In genomic region chr17:61927211-61928100, GRCh38 we compare ENCODE assay signal across 1 cellular context.
TF ChIP-seq lines count a peak whose summit lies in the region.

A gene with protein sequence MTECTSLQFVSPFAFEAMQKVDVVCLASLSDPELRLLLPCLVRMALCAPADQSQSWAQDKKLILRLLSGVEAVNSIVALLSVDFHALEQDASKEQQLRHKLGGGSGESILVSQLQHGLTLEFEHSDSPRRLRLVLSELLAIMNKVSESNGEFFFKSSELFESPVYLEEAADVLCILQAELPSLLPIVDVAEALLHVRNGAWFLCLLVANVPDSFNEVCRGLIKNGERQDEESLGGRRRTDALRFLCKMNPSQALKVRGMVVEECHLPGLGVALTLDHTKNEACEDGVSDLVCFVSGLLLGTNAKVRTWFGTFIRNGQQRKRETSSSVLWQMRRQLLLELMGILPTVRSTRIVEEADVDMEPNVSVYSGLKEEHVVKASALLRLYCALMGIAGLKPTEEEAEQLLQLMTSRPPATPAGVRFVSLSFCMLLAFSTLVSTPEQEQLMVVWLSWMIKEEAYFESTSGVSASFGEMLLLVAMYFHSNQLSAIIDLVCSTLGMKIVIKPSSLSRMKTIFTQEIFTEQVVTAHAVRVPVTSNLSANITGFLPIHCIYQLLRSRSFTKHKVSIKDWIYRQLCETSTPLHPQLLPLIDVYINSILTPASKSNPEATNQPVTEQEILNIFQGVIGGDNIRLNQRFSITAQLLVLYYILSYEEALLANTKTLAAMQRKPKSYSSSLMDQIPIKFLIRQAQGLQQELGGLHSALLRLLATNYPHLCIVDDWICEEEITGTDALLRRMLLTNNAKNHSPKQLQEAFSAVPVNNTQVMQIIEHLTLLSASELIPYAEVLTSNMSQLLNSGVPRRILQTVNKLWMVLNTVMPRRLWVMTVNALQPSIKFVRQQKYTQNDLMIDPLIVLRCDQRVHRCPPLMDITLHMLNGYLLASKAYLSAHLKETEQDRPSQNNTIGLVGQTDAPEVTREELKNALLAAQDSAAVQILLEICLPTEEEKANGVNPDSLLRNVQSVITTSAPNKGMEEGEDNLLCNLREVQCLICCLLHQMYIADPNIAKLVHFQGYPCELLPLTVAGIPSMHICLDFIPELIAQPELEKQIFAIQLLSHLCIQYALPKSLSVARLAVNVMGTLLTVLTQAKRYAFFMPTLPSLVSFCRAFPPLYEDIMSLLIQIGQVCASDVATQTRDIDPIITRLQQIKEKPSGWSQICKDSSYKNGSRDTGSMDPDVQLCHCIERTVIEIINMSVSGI (minus strand): TSS chr17:61927982. CDS start chr17:61926644, 1,338 bp downstream.

TF ChIP-seq in SK-N-SH, 30 proteins besides CTCF, POLR2A, EP300 and RAD21 (continued from another document):
- TF ChIP-seq USF2 (IDR thresholded peaks at IDR 0.05; ENCODE audit: borderline replicate concordance, low read depth, low read length): no peak
- peak; percentile 37; the same call in 1 of the 2 replicates for TF ChIP-seq GABPA (IDR thresholded peaks at IDR 0.05; ENCODE audit: low read depth)
- no peak for TF ChIP-seq RCOR1 (IDR thresholded peaks at IDR 0.05; ENCODE audit: low read length)
- TF ChIP-seq FOXM1 (IDR thresholded peaks at IDR 0.05; ENCODE audit: low read depth): no peak
- no peak for TF ChIP-seq MEF2A (IDR thresholded peaks at IDR 0.05; ENCODE audit: borderline replicate concordance, low read depth)
- TF ChIP-seq, protein P1, sequence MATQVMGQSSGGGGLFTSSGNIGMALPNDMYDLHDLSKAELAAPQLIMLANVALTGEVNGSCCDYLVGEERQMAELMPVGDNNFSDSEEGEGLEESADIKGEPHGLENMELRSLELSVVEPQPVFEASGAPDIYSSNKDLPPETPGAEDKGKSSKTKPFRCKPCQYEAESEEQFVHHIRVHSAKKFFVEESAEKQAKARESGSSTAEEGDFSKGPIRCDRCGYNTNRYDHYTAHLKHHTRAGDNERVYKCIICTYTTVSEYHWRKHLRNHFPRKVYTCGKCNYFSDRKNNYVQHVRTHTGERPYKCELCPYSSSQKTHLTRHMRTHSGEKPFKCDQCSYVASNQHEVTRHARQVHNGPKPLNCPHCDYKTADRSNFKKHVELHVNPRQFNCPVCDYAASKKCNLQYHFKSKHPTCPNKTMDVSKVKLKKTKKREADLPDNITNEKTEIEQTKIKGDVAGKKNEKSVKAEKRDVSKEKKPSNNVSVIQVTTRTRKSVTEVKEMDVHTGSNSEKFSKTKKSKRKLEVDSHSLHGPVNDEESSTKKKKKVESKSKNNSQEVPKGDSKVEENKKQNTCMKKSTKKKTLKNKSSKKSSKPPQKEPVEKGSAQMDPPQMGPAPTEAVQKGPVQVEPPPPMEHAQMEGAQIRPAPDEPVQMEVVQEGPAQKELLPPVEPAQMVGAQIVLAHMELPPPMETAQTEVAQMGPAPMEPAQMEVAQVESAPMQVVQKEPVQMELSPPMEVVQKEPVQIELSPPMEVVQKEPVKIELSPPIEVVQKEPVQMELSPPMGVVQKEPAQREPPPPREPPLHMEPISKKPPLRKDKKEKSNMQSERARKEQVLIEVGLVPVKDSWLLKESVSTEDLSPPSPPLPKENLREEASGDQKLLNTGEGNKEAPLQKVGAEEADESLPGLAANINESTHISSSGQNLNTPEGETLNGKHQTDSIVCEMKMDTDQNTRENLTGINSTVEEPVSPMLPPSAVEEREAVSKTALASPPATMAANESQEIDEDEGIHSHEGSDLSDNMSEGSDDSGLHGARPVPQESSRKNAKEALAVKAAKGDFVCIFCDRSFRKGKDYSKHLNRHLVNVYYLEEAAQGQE (IDR thresholded peaks at IDR 0.05; ENCODE audit: low read depth, low read length): peak; percentile 63; the same call in 1 of the 2 replicates
- peak; percentile 99 for TF ChIP-seq NRF1 (IDR thresholded peaks at IDR 0.05; ENCODE audit: low read depth, low read length)
- 0 out of 2 replicates have a peak, but pooled peaks have one; percentile 26 for TF ChIP-seq USF1 (IDR thresholded peaks at IDR 0.05; ENCODE audit: borderline replicate concordance, low read depth)
